Comparison of ENCODE assay signal across 8 cellular contexts in the genomic region with DNA sequence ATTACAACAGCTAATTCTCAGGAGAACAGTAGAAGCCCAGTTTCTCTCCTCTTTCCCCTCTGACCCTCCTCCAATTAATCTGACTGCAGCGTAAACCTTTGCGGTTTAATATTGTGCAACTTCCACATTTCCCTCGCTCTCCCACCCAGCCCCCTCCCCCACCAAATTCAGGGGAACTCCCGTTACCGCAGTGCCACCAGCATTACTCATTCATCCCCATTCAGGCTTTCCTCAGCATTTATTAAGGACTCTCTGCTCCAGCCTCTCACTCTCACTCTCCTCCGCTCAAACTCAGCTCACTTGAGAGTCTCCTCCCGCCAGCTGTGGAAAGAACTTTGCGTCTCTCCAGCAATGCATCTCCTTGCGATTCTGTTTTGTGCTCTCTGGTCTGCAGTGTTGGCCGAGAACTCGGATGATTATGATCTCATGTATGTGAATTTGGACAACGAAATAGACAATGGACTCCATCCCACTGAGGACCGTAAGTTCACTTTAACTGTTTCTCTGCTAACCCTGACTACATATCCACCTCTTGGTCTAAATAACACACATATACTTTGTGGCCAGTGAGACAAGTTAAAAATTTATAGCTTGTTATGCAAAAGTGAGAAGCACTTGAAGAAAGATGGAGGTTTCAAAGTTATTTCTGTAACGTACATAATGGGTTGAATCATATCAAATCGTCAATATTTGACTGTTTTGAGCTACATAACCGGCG. TPM values are rescaled to one million over a fixed set of nuclear protein-coding genes. Genes with fewer than 3 reads are reported as not detected.
A peak's percentile ranks its signal among the peaks of the same experiment; 100 is the strongest.
DNase-seq lines count a peak whose midpoint lies in the region; ATAC-seq and TF ChIP-seq lines count a peak whose summit lies in the region.

A gene (plus strand): TSS at position 268 of the 718 bp plus-strand sequence. CDS start 84 bp downstream, at position 352.

- H3K36me3 Mint-ChIP-seq in WTC11 = no peaks in the 10 kb centered on the region

- peak within 1 kb of the TSS; percentile 88 for H3K4me3 ChIP-seq in AG09309 (ENCODE audit: control insufficient read depth, low read depth, low read length)
- peak within 1 kb of the TSS; percentile 70 for H3K4me3 ChIP-seq in HFF-Myc (replicated peaks; ENCODE audit: low read depth, low read length)

- DNase-seq in AG09309 (ENCODE audit: low read depth) (peak; percentile 81), HFF-Myc (ENCODE audit: extremely low read depth, low read depth) (no peak), WTC11 (ENCODE audit: low spot score) (peak; percentile 11), foreskin keratinocyte (peak; percentile 41 to 58), non-pigmented ciliary epithelial cell (ENCODE audit: low read depth) (peak; percentile 79), NCI-H510A (lab: John Stamatoyannopoulos, UW) (no peak)

- H3K27me3 Mint-ChIP-seq in WTC11 (ENCODE audit: low read depth) = peaks cover 34% of the 10 kb centered on the region

- H3K9me3 Mint-ChIP-seq in WTC11 = no peaks in the 10 kb centered on the region

- H3K27me3 ChIP-seq in foreskin keratinocyte = peaks cover 46% of the 10 kb centered on the region

- no peak within 1 kb of the TSS for H3K27ac ChIP-seq in foreskin keratinocyte

- TF ChIP-seq CTCF in AG09309 (IDR thresholded peaks at IDR 0.05; ENCODE audit: control insufficient read depth, insufficient read depth, low read depth, low read length, missing control alignments) (no peak), HFF-Myc (IDR thresholded peaks at IDR 0.05; ENCODE audit: low read depth, low read length, missing control alignments) (no peak), WTC11 (IDR thresholded peaks at IDR 0.05) (no peak), foreskin keratinocyte (conservative IDR thresholded peaks at IDR 0.05) (no peak)

- POLR2A ChIA-PET in WTC11 (lab: Charles Lee) = interaction anchor here (0.6 to 1.8 kb wide), 6 partner anchors 43 to 276 kb away, joined by 3 to 16 read pairs (median 4); a partner anchor contains a TSS

- CTCF ChIA-PET in WTC11 (lab: Charles Lee) = interaction anchor here (1.3 to 2.1 kb wide), 8 partner anchors 60 to 235 kb away, joined by 4 to 15 read pairs (median 6); no protein-coding TSS in a partner anchor

- ATAC-seq in WTC11 (peak; percentile 10), foreskin keratinocyte (peak; percentile 45), HG03439 (IDR thresholded peaks at IDR 0.05; ENCODE audit: unreplicated experiment) (no peak), GM21529 (IDR thresholded peaks at IDR 0.05; ENCODE audit: unreplicated experiment) (no peak)

- H3K4me3 Mint-ChIP-seq in WTC11 = peak within 1 kb of the TSS; percentile 78

- H3K4me1 Mint-ChIP-seq in WTC11 = peaks cover 19% of the 10 kb centered on the region

- H3K27ac Mint-ChIP-seq in WTC11 = no peak within 1 kb of the TSS

- peaks cover 9% of the 10 kb centered on the region for H3K4me1 ChIP-seq in foreskin keratinocyte

TF ChIP-seq in WTC11, 78 proteins besides CTCF, POLR2A, EP300 and RAD21:
- TF ChIP-seq, protein P1, sequence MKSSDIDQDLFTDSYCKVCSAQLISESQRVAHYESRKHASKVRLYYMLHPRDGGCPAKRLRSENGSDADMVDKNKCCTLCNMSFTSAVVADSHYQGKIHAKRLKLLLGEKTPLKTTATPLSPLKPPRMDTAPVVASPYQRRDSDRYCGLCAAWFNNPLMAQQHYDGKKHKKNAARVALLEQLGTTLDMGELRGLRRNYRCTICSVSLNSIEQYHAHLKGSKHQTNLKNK (CRISPR knock-in tag; IDR thresholded peaks at IDR 0.05) = no peak
- no peak for TF ChIP-seq ZNF219 (CRISPR knock-in tag; IDR thresholded peaks at IDR 0.05; ENCODE audit: borderline replicate concordance)
- no peak for TF ChIP-seq ZNF121 (CRISPR knock-in tag; IDR thresholded peaks at IDR 0.05)
- no peak for TF ChIP-seq ZNF263 (CRISPR knock-in tag; IDR thresholded peaks at IDR 0.05; ENCODE audit: low read depth)

RNA-seq across cellular contexts. Expression of the gene that starts here (rescaled TPM):
- total RNA-seq in WTC11 (2021) (0.59 to 0.76 TPM (median 0.73 TPM) in 3 replicates), foreskin keratinocyte (0.32 TPM in 1 of 2 replicates, not detected in the other)
- polyA plus RNA-seq in foreskin keratinocyte = 0.06 and 0.40 TPM in 2 replicates

Comparison
In these comparisons a context has a peak if more than half of its experiments do, and no peak if none do; other contexts are left out.
1. Peak in DNase-seq and ATAC-seq in WTC11; RNA of the gene not detected or under 1 TPM.
2. Peak in DNase-seq and ATAC-seq in foreskin keratinocyte; RNA of the gene not detected or under 1 TPM.
3. DNase-seq: peak in AG09309 (single experiment) and non-pigmented ciliary epithelial cell (single experiment); none in HFF-Myc (single experiment) and NCI-H510A (single experiment).